In the genomic region with DNA sequence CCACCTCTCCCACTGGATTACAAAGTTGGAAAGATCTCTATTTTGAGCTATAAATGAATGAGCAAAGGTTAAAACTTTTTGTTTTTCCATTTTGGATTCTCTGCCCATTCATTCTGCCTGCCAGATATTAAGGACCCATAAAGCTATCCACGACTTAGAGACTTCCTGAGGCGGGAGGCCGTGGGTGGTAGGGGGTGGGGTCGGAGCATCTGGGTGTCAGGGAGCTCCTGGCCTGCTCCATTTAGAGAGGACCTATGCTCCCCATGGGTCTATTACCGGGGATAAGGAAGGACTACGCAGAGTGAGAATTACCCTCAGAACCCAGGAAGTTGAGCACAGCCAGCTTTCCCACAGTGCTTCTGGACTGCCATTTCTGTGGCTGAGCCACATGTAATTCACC, we compare ENCODE assay signal across 32 cellular contexts. TPM values are rescaled to one million over a fixed set of nuclear protein-coding genes. Genes with fewer than 3 reads are reported as not detected.
DNase-seq lines count a peak whose midpoint lies in the region; ATAC-seq, FAIRE-seq and TF ChIP-seq lines count a peak whose summit lies in the region.
"Had no signal": no experiment of that assay in that cellular context is flagged by ENCODE, and none has a peak within 500 bp of the region (broad histone marks: within the 10 kb centered on the region; RNA-seq: fewer than 3 reads in every experiment).

No MANE protein-coding gene starts in this region.

- no peak for ATAC-seq in T-cell (replicated peaks in 1 of 4)
- no peak for ATAC-seq in K562
- ATAC-seq in HG02798 (IDR thresholded peaks at IDR 0.05; ENCODE audit: poor library complexity, unreplicated experiment) = no peak
- no peak for ATAC-seq in GM19328 (IDR thresholded peaks at IDR 0.05; ENCODE audit: unreplicated experiment)
- ATAC-seq: left lung had no signal

- H3K36me3 Mint-ChIP-seq in T-cell = peaks cover 77% of the 10 kb centered on the region

- H3K9ac ChIP-seq in K562 (ENCODE audit: insufficient read depth in 1 of 2, low read depth in 2 of 2, low read length in 2 of 2) = no peak overlapping the region
- H3K9ac ChIP-seq in trophoblast cell (ENCODE audit: low read length) = no peak overlapping the region

- H2AK5ac ChIP-seq in trophoblast cell (ENCODE audit: low read length) = no peak overlapping the region

- no peak overlapping the region for H2BK120ac ChIP-seq in trophoblast cell (ENCODE audit: insufficient read depth, low read length, poor library complexity)

- H3K4me2 ChIP-seq in K562 (ENCODE audit: insufficient read depth, low read length) (no peak overlapping the region), trophoblast cell (ENCODE audit: low read length) (no peak overlapping the region)

- DNase-seq in CD1c-positive myeloid dendritic cell (ENCODE audit: extremely low spot score) (peak; percentile 15), T-cell (no peak), K562 (ENCODE audit: extremely low read depth in 1 of 4, low spot score in 3 of 4) (peak in 1 of 4 experiments; percentile 18), trophoblast cell (no peak), GM10266 (ENCODE audit: extremely low spot score) (no peak), T-helper 9 cell (no peak)
- DNase-seq: CD4-positive, alpha-beta T cell; DMS79 treated with DMSO at 0.1 percent for 48 hours; endodermal cell; GF-D8; glutamatergic neuron; GOT3; islet precursor cell; left lung; NCI-H1436 treated with DMSO at 0.1 percent for 48 hours; NCI-H345; NCI-H69; Peyer's patch; right lobe of liver; SHP77 treated with DMSO at 0.1 percent for 48 hours; stimulated activated CD4-positive, alpha-beta T cell treated with anti-CD3 and anti-CD28 coated beads, Interleukin-4, amount 100 ng/mL, for 1 hour; WERI-Rb-1 had no signal

- FAIRE-seq in K562 (lab: Jason Lieb, UNC) = no peak
- FAIRE-seq: astrocyte, GM19239 had no signal

- no peaks in the 10 kb centered on the region for H3K79me2 ChIP-seq in K562 (ENCODE audit: control insufficient read depth, insufficient read depth, low read length)
- H3K79me2 ChIP-seq in trophoblast cell (ENCODE audit: control insufficient read depth, insufficient read depth, low read length, poor library complexity) = no peaks in the 10 kb centered on the region

- H3K9me1 ChIP-seq in K562 (ENCODE audit: control insufficient read depth, insufficient read depth, low read length) = no peaks in the 10 kb centered on the region

- H3K79me1 ChIP-seq in trophoblast cell (ENCODE audit: low read length) = no peaks in the 10 kb centered on the region

- BruUV-seq in K562 (replicated peaks; lab: Mats Ljungman, UMichigan) = no TSS peak

- H3K27me3 Mint-ChIP-seq in T-cell = no peaks in the 10 kb centered on the region
- H3K27me3 Mint-ChIP-seq: CD4-positive, alpha-beta T cell; IgD-negative memory B cell; memory B cell had no signal

- H3K18ac ChIP-seq in trophoblast cell (ENCODE audit: low read length) = no peak overlapping the region

- in situ Hi-C loops in K562 (cut with MboI) = no loop called here

- no peak for TF ChIP-seq CTCF in K562 (IDR thresholded peaks at IDR 0.05 in 2 of 3, conservative IDR thresholded peaks at IDR 0.05 in 1 of 3; ENCODE audit: insufficient read depth in 2 of 3, low read depth in 1 of 3, low read length in 3 of 3)
- no peak for TF ChIP-seq CTCF in GM10266 (IDR thresholded peaks at IDR 0.05; ENCODE audit: control insufficient read depth, insufficient read depth, low read depth, missing control alignments)

- H2BK12ac ChIP-seq in trophoblast cell (ENCODE audit: low read length) = no peak overlapping the region

- H3K9me3 ChIP-seq in K562 (replicated peaks; ENCODE audit: control insufficient read depth, insufficient read depth, low read depth, low read length) = no peaks in the 10 kb centered on the region
- H3K9me3 ChIP-seq in trophoblast cell (ENCODE audit: insufficient read depth, low read depth, low read length) = peaks cover 2% of the 10 kb centered on the region
- H3K9me3 ChIP-seq: left lung, Peyer's patch, right lobe of liver, suprapubic skin had no signal

- CTCF ChIA-PET in T-cell (lab: Charles Lee) (no interaction called here), K562 (lab: Yijun Ruan, JAX; ENCODE audit: low intra/inter-chr PET ratio) (no interaction called here)

- H3K23ac ChIP-seq in trophoblast cell (ENCODE audit: low read length) = no peak overlapping the region

- no peak overlapping the region for H3K27ac ChIP-seq in K562 (ENCODE audit: extremely low read depth, low read depth, low read length)
- H3K27ac ChIP-seq in trophoblast cell (ENCODE audit: low read depth, low read length) = no peak overlapping the region
- H3K27ac ChIP-seq: cardiac muscle cell, Peyer's patch, right lobe of liver, suprapubic skin, WERI-Rb-1 had no signal

- TF ChIP-seq RAD21 in K562 (CRISPR knock-in tag; conservative IDR thresholded peaks at IDR 0.05 in 1 of 2, IDR thresholded peaks at IDR 0.05 in 1 of 2) = no peak

- intact Hi-C loops in K562 (cut with micrococcal nuclease) = no loop called here

- peak overlapping the region; percentile 80 to 83 for H3K27ac Mint-ChIP-seq in T-cell
- H3K27ac Mint-ChIP-seq: CD4-positive, alpha-beta T cell; endodermal cell; memory B cell had no signal

- no peak overlapping the region for H4K12ac ChIP-seq in trophoblast cell (ENCODE audit: low read depth, low read length)

- no peak for TF ChIP-seq EP300 in K562 (IDR thresholded peaks at IDR 0.05; ENCODE audit: low read length)

- H3K4me3 ChIP-seq in K562 (no peak overlapping the region), trophoblast cell (ENCODE audit: low read depth, low read length) (peak overlapping the region; percentile 48)
- H3K4me3 ChIP-seq: cardiac muscle cell, coronary artery, left lung, Peyer's patch, right lobe of liver, suprapubic skin had no signal

- no peak for TF ChIP-seq POLR2A in K562 (conservative IDR thresholded peaks at IDR 0.05)

- H3K4me1 ChIP-seq in K562 (replicated peaks in 1 of 2; ENCODE audit: control insufficient read depth in 2 of 2, insufficient read depth in 2 of 2, low read length in 2 of 2) (peaks cover 13 to 17% of the 10 kb centered on the region in 2 experiments), trophoblast cell (ENCODE audit: control insufficient read depth in 1 of 2, insufficient read depth in 2 of 2, low read length in 2 of 2) (no peaks in the 10 kb centered on the region)

- no peak overlapping the region for H3K4ac ChIP-seq in trophoblast cell (ENCODE audit: low read depth, low read length)

- no peaks in the 10 kb centered on the region for H4K20me1 ChIP-seq in K562 (replicated peaks; ENCODE audit: control insufficient read depth, insufficient read depth, low read length)

- WGBS in K562 (ENCODE audit: insufficient coverage, low coverage, missing lambda C conversion rate) = 84% methylated on average over 6 of the region's 6 CpGs
- WGBS in trophoblast cell (ENCODE audit: extremely low coverage, insufficient coverage, insufficient read length) = no CpG with 5 or more reads among the region's 6 CpGs

- H3K4me1 Mint-ChIP-seq in T-cell = peaks cover 0 to 30% (median 28%) of the 10 kb centered on the region in 3 donors

- H2AFZ ChIP-seq in K562 (ENCODE audit: low read depth, low read length) = no peak overlapping the region
- H2AFZ ChIP-seq in trophoblast cell (ENCODE audit: insufficient read depth, low read length, poor library complexity) = no peak overlapping the region

- no peak overlapping the region for H3K4me3 Mint-ChIP-seq in T-cell
- H3K4me3 Mint-ChIP-seq: CD4-positive, alpha-beta T cell; endodermal cell; IgD-negative memory B cell; memory B cell had no signal

- no peaks in the 10 kb centered on the region for H3K27me3 ChIP-seq in K562 (ENCODE audit: control insufficient read depth in 2 of 2, insufficient read depth in 2 of 2, low read length in 2 of 2)
- no peaks in the 10 kb centered on the region for H3K27me3 ChIP-seq in trophoblast cell (ENCODE audit: insufficient read depth, low read length)
- H3K27me3 ChIP-seq: cardiac muscle cell, left lung, Peyer's patch, right lobe of liver, suprapubic skin had no signal

- POLR2A ChIA-PET in T-cell (lab: Charles Lee) = no interaction called here
- POLR2A ChIA-PET in K562 (lab: Yijun Ruan, JAX) = interaction anchor here (0.6 to 1.3 kb wide), 8 partner anchors 9 to 145 kb away, joined by 3 to 4 read pairs (median 3); no protein-coding TSS in a partner anchor

- no peak overlapping the region for H3K14ac ChIP-seq in trophoblast cell (ENCODE audit: low read length)

- H3K9me3 Mint-ChIP-seq in T-cell = no peaks in the 10 kb centered on the region
- H3K9me3 Mint-ChIP-seq: activated T-helper 2 cell treated with anti-CD3 and anti-CD28 coated beads, Interferon-gamma antibody, Interleukin-2, Interleukin-4, amounts not matched to agents 10 μg/mL and 5 μg/mL and 100 μg/mL, durations not matched to agents 14 hours and 24 hours and 36 hours; CD4-positive, alpha-beta T cell; endodermal cell; IgD-negative memory B cell; memory B cell had no signal

- H4K8ac ChIP-seq in trophoblast cell (ENCODE audit: low read depth, low read length) = no peak overlapping the region

- H3K36me3 ChIP-seq in K562 (ENCODE audit: control insufficient read depth, insufficient read depth, low read length) (peaks cover 63% of the 10 kb centered on the region), trophoblast cell (ENCODE audit: control insufficient read depth in 1 of 2, insufficient read depth in 2 of 2, low read length in 2 of 2) (peaks cover 41 to 61% of the 10 kb centered on the region in 2 experiments)

- H2BK5ac ChIP-seq in trophoblast cell (ENCODE audit: low read depth, low read length, poor library complexity) = no peak overlapping the region

- no peak overlapping the region for H4K91ac ChIP-seq in trophoblast cell (ENCODE audit: low read depth, low read length)

RNA-seq across cellular contexts. Expression of a gene that starts 45.8 kb away (rescaled TPM):
- 100 to 1,000 TPM; 151 to 180 (median 177) TPM for total RNA-seq in T-cell
- 123 and 208 TPM in 2 replicates for total RNA-seq in K562 (2011; cell fraction: chromatin; rRNA removed; ENCODE audit: low replicate concordance)
- total RNA-seq in K562 (2011; cell fraction: nucleolus; rRNA removed) = 39.4 and 39.6 TPM in 2 replicates
- total RNA-seq in K562 (2011; cell fraction: nucleoplasm; rRNA removed) = 73.5 and 85.4 TPM in 2 replicates
- total RNA-seq in K562 (2014; rRNA removed) = 8.8 and 11.7 TPM in 2 replicates
- total RNA-seq in K562 (2014; rRNA removed; fragmentation: Illumina TruSeq; extraction: Trizol) = 8.6 and 12.4 TPM in 2 replicates
- 8.8 and 9.1 TPM in 2 replicates for total RNA-seq in K562 (2015; rRNA removed; fragmentation: Illumina TruSeq; extraction: Trizol)
- 29.9 and 33.2 TPM in 2 replicates for total RNA-seq in K562 (2021)
- polyA plus RNA-seq in K562 (2011; rRNA removed) = 14.9 and 15.8 TPM in 2 replicates
- polyA plus RNA-seq in K562 (2011; cell fraction: cytosol; rRNA removed) = 6.0 and 8.9 TPM in 2 replicates
- 55.8 and 66.2 TPM in 2 replicates for polyA plus RNA-seq in K562 (2011; cell fraction: nucleus; rRNA removed)
- 15.9 and 23.1 TPM in 2 replicates for polyA plus RNA-seq in K562 (2012)
- 20.0 and 20.4 TPM in 2 replicates for polyA plus RNA-seq in K562 (2014; fragmentation: Illumina TruSeq; extraction: Trizol)
- polyA plus RNA-seq in K562 (2014; fragmentation: Nextera tagmentation; extraction: Ambion mirVana) = 1 to 10 TPM; 4.7 to 5.3 TPM
- 10.5 and 13.5 TPM in 2 replicates for polyA plus RNA-seq in K562 (2014; rRNA removed)
- polyA minus RNA-seq in K562 (2011; rRNA and poly(A)+ RNA removed) = 27.3 and 31.8 TPM in 2 replicates
- 12.8 and 15.4 TPM in 2 replicates for polyA minus RNA-seq in K562 (2011; cell fraction: cytosol; rRNA and poly(A)+ RNA removed)
- 24.4 and 39.8 TPM in 2 replicates for polyA minus RNA-seq in K562 (2011; cell fraction: nucleus; rRNA and poly(A)+ RNA removed)
- polyA plus RNA-seq in trophoblast cell (2013) = 18.2 and 20.2 TPM in 2 replicates

RNA-seq across cellular contexts. Expression of a gene that starts 52.9 kb away (rescaled TPM):
- total RNA-seq in T-cell (100 to 1,000 TPM in 4 of 5 donors, 10 to 100 TPM in 1; 90.8 to 110 (median 103) TPM), K562 (2014; rRNA removed) (27.5 and 28.2 TPM in 2 replicates), K562 (2014; rRNA removed; fragmentation: Illumina TruSeq; extraction: Trizol) (34.7 and 43.9 TPM in 2 replicates), K562 (2015; rRNA removed; fragmentation: Illumina TruSeq; extraction: Trizol) (29.0 and 30.0 TPM in 2 replicates), K562 (2021) (48.2 and 59.9 TPM in 2 replicates)
- total RNA-seq in K562 (2011; cell fraction: chromatin; rRNA removed; ENCODE audit: low replicate concordance) = 97.1 and 106 TPM in 2 replicates
- total RNA-seq in K562 (2011; cell fraction: nucleolus; rRNA removed) = 52.9 and 59.7 TPM in 2 replicates
- 67.1 and 73.9 TPM in 2 replicates for total RNA-seq in K562 (2011; cell fraction: nucleoplasm; rRNA removed)
- polyA plus RNA-seq in K562 (2011; rRNA removed) (21.7 and 24.8 TPM in 2 replicates), K562 (2014; fragmentation: Illumina TruSeq; extraction: Trizol) (39.2 and 40.4 TPM in 2 replicates), K562 (2014; fragmentation: Nextera tagmentation; extraction: Ambion mirVana) (1 to 10 TPM; 3.1 to 3.6 TPM), K562 (2014; rRNA removed) (31.0 and 32.2 TPM in 2 replicates)
- 24.6 and 27.8 TPM in 2 replicates for polyA plus RNA-seq in K562 (2011; cell fraction: cytosol; rRNA removed)
- polyA plus RNA-seq in K562 (2011; cell fraction: nucleus; rRNA removed) = 18.8 and 22.8 TPM in 2 replicates
- 30.4 and 37.2 TPM in 2 replicates for polyA plus RNA-seq in K562 (2012)
- 31.2 and 32.1 TPM in 2 replicates for polyA minus RNA-seq in K562 (2011; rRNA and poly(A)+ RNA removed)
- 27.2 and 29.6 TPM in 2 replicates for polyA minus RNA-seq in K562 (2011; cell fraction: cytosol; rRNA and poly(A)+ RNA removed)
- polyA minus RNA-seq in K562 (2011; cell fraction: nucleus; rRNA and poly(A)+ RNA removed) = 15.2 and 21.0 TPM in 2 replicates
- 24.0 and 27.2 TPM in 2 replicates for polyA plus RNA-seq in trophoblast cell (2013)
